Comparison of ENCODE assay signal across 29 cellular contexts in genomic region chr19:1525343-1525742, GRCh38. TPM values are rescaled to one million over a fixed set of nuclear protein-coding genes. Genes with fewer than 3 reads are reported as not detected.
DNase-seq lines count a peak whose midpoint lies in the region; ATAC-seq, FAIRE-seq and TF ChIP-seq lines count a peak whose summit lies in the region.
"Had no signal": no experiment of that assay in that cellular context is flagged by ENCODE, and none has a peak within 500 bp of the region (broad histone marks: within the 10 kb centered on the region; RNA-seq: fewer than 3 reads in every experiment).

No MANE protein-coding gene starts in this region.

- TF ChIP-seq CTCF in HepG2 (CRISPR knock-in tag; IDR thresholded peaks at IDR 0.05), result 0 out of 2 replicates have a peak, but pooled peaks have one; percentile 13
- TF ChIP-seq CTCF in right lobe of liver (IDR thresholded peaks at IDR 0.05), result no peak
- no peak for TF ChIP-seq CTCF in WTC11 (IDR thresholded peaks at IDR 0.05)
- no peak for TF ChIP-seq CTCF in osteoblast (IDR thresholded peaks at IDR 0.05; ENCODE audit: extremely low read depth, low read depth, low read length)

- H4K20me1 ChIP-seq in HepG2 (ENCODE audit: insufficient read depth, low read length), result no peaks in the 10 kb centered on the region
- no peaks in the 10 kb centered on the region for H4K20me1 ChIP-seq in osteoblast (ENCODE audit: insufficient read depth, low read length)

- H3K9me3 Mint-ChIP-seq in WTC11, result no peaks in the 10 kb centered on the region
- H3K9me3 Mint-ChIP-seq: CD4-positive, alpha-beta T cell; T-helper 1 cell treated with Interleukin-12 subunit alpha and Interleukin-12 subunit beta and Interleukin-4 antibody, amounts not matched to agents 30 μg/mL and 1 μg/mL, for 36 hours had no signal

- H3K4me2 ChIP-seq in HepG2 (ENCODE audit: low read depth, low read length) (no peak overlapping the region), osteoblast (ENCODE audit: insufficient read depth, low read length) (no peak overlapping the region)
- H3K4me2 ChIP-seq: BLaER1 treated with 17β-estradiol and CSF1 and Interleukin-3, amounts not matched to agents 10 nM and 100 nM; KMS-11 had no signal

- TF ChIP-seq RAD21 in HepG2 (CRISPR knock-in tag; IDR thresholded peaks at IDR 0.05), result no peak

- H3K4me3 ChIP-seq in HepG2 (replicated peaks in 1 of 3; ENCODE audit: insufficient read depth in 1 of 3, low read depth in 2 of 3, low read length in 3 of 3), result no peak overlapping the region
- H3K4me3 ChIP-seq in right lobe of liver, result no peak overlapping the region
- no peak overlapping the region for H3K4me3 ChIP-seq in osteoblast (ENCODE audit: insufficient read depth, low read length)
- H3K4me3 ChIP-seq: BLaER1 treated with 17β-estradiol and CSF1 and Interleukin-3, amounts not matched to agents 10 nM and 100 nM had no signal

- 16% methylated on average over 15 of the region's 31 CpGs for WGBS in HepG2 (ENCODE audit: low lambda C conversion rate)
- no CpG with 5 or more reads among the region's 31 CpGs for WGBS in right lobe of liver (ENCODE audit: insufficient coverage, low coverage, low lambda C conversion rate, missing lambda C conversion rate)

- no TSS peak for BruUV-seq in HepG2 (replicated peaks; lab: Mats Ljungman, UMichigan)

- no peak for DNase-seq in HepG2 (ENCODE audit: low spot score)
- no peak for DNase-seq in right lobe of liver
- DNase-seq in WTC11 (ENCODE audit: low spot score), result no peak
- DNase-seq in osteoblast (ENCODE audit: insufficient read length, low spot score, missing footprints), result peak; percentile 81
- DNase-seq in D341Med (ENCODE audit: low spot score), result no peak
- DNase-seq: AML-193; CD4-positive, alpha-beta T cell; DMS53; IMR-90; NCI-H1048; NCI-H1417 treated with DMSO at 0.1 percent for 48 hours; NCI-H1694 treated with DMSO at 0.1 percent for 48 hours; NCI-H2081 treated with DMSO at 0.1 percent for 48 hours; NCI-H2171; NCI-H226; NCI-H510A; NCI-H69; SHP77 treated with DMSO at 0.1 percent for 48 hours; SW 1271 had no signal

- no peaks in the 10 kb centered on the region for H3K36me3 ChIP-seq in HepG2 (replicated peaks in 1 of 2; ENCODE audit: control insufficient read depth in 1 of 2, insufficient read depth in 2 of 2, low read length in 2 of 2)
- no peaks in the 10 kb centered on the region for H3K36me3 ChIP-seq in right lobe of liver
- H3K36me3 ChIP-seq in osteoblast (ENCODE audit: insufficient read depth, low read length), result no peaks in the 10 kb centered on the region
- H3K36me3 ChIP-seq: BLaER1 treated with 17β-estradiol and CSF1 and Interleukin-3, amounts not matched to agents 10 nM and 100 nM had no signal

- H2AFZ ChIP-seq in HepG2 (ENCODE audit: low read length), result no peak overlapping the region
- no peak overlapping the region for H2AFZ ChIP-seq in osteoblast (ENCODE audit: low read length)

- POLR2A ChIA-PET in HepG2 (lab: Yijun Ruan, JAX), result no interaction called here
- POLR2A ChIA-PET in WTC11 (lab: Charles Lee), result no interaction called here

- H3K9me3 ChIP-seq in HepG2 (ENCODE audit: low read length) (no peaks in the 10 kb centered on the region), right lobe of liver (no peaks in the 10 kb centered on the region), osteoblast (ENCODE audit: low read depth, low read length) (no peaks in the 10 kb centered on the region)

- H3K27me3 ChIP-seq in HepG2 (ENCODE audit: control insufficient read depth in 1 of 2, insufficient read depth in 2 of 2, low read length in 2 of 2) (peaks cover 30 to 62% of the 10 kb centered on the region in 2 experiments), right lobe of liver (no peaks in the 10 kb centered on the region), osteoblast (ENCODE audit: insufficient read depth, low read length) (peaks cover 31% of the 10 kb centered on the region)

- in situ Hi-C loops in HepG2 (cut with HindIII; ENCODE audit: extremely low pct_ligation_motif_present, low pct_unique_long_range_greater_than_20kb), result no loop called here

- peak overlapping the region; percentile 68 for H3K4me3 Mint-ChIP-seq in WTC11
- H3K4me3 Mint-ChIP-seq: T-helper 1 cell treated with Interleukin-12 subunit alpha and Interleukin-12 subunit beta and Interleukin-4 antibody, amounts not matched to agents 30 μg/mL and 1 μg/mL, for 36 hours had no signal

- H3K27me3 Mint-ChIP-seq in WTC11 (ENCODE audit: low read depth), result peaks cover 48% of the 10 kb centered on the region

- intact Hi-C loops in HepG2 (cut with micrococcal nuclease; ENCODE audit: unreplicated experiment), result no loop called here
- intact Hi-C loops in right lobe of liver (cut with DNase I), result no loop called here

- no peak overlapping the region for H3K27ac ChIP-seq in HepG2 (ENCODE audit: extremely low read length, insufficient read depth, low read length)
- H3K27ac ChIP-seq in right lobe of liver, result no peak overlapping the region
- no peak overlapping the region for H3K27ac ChIP-seq in osteoblast (ENCODE audit: low read depth, low read length)
- H3K27ac ChIP-seq: BLaER1 treated with 17β-estradiol and CSF1 and Interleukin-3, amounts not matched to agents 10 nM and 100 nM; KMS-11; RWPE1 had no signal

- no peak overlapping the region for H3K27ac Mint-ChIP-seq in WTC11
- H3K27ac Mint-ChIP-seq: CD4-positive, alpha-beta T cell; T-helper 1 cell treated with Interleukin-12 subunit alpha and Interleukin-12 subunit beta and Interleukin-4 antibody, amounts not matched to agents 30 μg/mL and 1 μg/mL, for 36 hours had no signal

- no peak for FAIRE-seq in HepG2 (lab: Jason Lieb, UNC)
- FAIRE-seq: A204.1, GM18507 had no signal

- no peaks in the 10 kb centered on the region for H3K79me2 ChIP-seq in HepG2 (ENCODE audit: insufficient read depth, low read length)
- H3K79me2 ChIP-seq in osteoblast (ENCODE audit: insufficient read depth, low read length), result no peaks in the 10 kb centered on the region

- H3K4me1 ChIP-seq in HepG2 (ENCODE audit: insufficient read depth, low read length) (peaks cover 15% of the 10 kb centered on the region), right lobe of liver (no peaks in the 10 kb centered on the region), osteoblast (ENCODE audit: insufficient read depth, low read length) (no peaks in the 10 kb centered on the region)

- H3K4me1 Mint-ChIP-seq in WTC11, result peaks cover 5% of the 10 kb centered on the region

- ATAC-seq in HepG2, result peak; percentile 9
- no peak for ATAC-seq in right lobe of liver
- ATAC-seq in WTC11, result no peak
- ATAC-seq in GM19035 (IDR thresholded peaks at IDR 0.05; ENCODE audit: unreplicated experiment), result no peak

- H3K9ac ChIP-seq in HepG2 (ENCODE audit: insufficient read depth, low read depth, low read length), result no peak overlapping the region
- H3K9ac ChIP-seq: BLaER1 treated with 17β-estradiol and CSF1 and Interleukin-3, amounts not matched to agents 10 nM and 100 nM; KMS-11 had no signal

- H3K36me3 Mint-ChIP-seq in WTC11, result no peaks in the 10 kb centered on the region

- TF ChIP-seq POLR2A in HepG2 (IDR thresholded peaks at IDR 0.05; ENCODE audit: insufficient read depth in 1 of 2, low read depth in 2 of 2, low read length in 2 of 2), result no peak
- no peak for TF ChIP-seq POLR2A in right lobe of liver (IDR thresholded peaks at IDR 0.05)

- CTCF ChIA-PET in HepG2 (lab: Yijun Ruan, JAX; ENCODE audit: low intra/inter-chr PET ratio, low total read pairs), result no interaction called here
- CTCF ChIA-PET in WTC11 (lab: Charles Lee), result interaction anchor here (1.2 kb wide), 1 partner anchor 21 kb away, joined by 4 read pairs; no protein-coding TSS in a partner anchor

- TF ChIP-seq EP300 in HepG2 (IDR thresholded peaks at IDR 0.05; ENCODE audit: low read depth in 2 of 2, low read length in 2 of 2) (no peak), HepG2 (CRISPR knock-in tag; IDR thresholded peaks at IDR 0.05; ENCODE audit: borderline replicate concordance) (no peak)

RNA-seq across cellular contexts. Expression of gene PLK5, which starts 1.5 kb away (rescaled TPM):
- total RNA-seq in HepG2 (2016; rRNA removed; fragmentation: Illumina TruSeq; extraction: Trizol), result not detected in 2 replicates
- not detected in 2 replicates for total RNA-seq in HepG2 (2016; cell fraction: cytosol; rRNA removed; fragmentation: Illumina TruSeq; extraction: Trizol; ENCODE audit: low read depth)
- not detected in 2 replicates for total RNA-seq in HepG2 (2016; cell fraction: insoluble cytoplasmic fraction; rRNA removed; fragmentation: Illumina TruSeq; extraction: Trizol)
- not detected in 2 replicates for total RNA-seq in HepG2 (2016; cell fraction: membrane; rRNA removed; fragmentation: Illumina TruSeq; extraction: Trizol)
- not detected in 2 replicates for total RNA-seq in HepG2 (2016; cell fraction: nucleus; rRNA removed; fragmentation: Illumina TruSeq; extraction: Trizol)
- polyA plus RNA-seq in HepG2 (2011; rRNA removed), result not detected in 2 replicates
- polyA plus RNA-seq in HepG2 (2011; cell fraction: cytosol; rRNA removed), result not detected in 2 replicates
- not detected in 2 replicates for polyA plus RNA-seq in HepG2 (2011; cell fraction: nucleus; rRNA removed)
- polyA plus RNA-seq in HepG2 (2012), result not detected in 2 replicates
- polyA plus RNA-seq in HepG2 (2016; cell fraction: cytosol; fragmentation: Illumina TruSeq; extraction: Trizol; ENCODE audit: low read depth), result not detected in 2 replicates
- polyA plus RNA-seq in HepG2 (2016; cell fraction: insoluble cytoplasmic fraction; fragmentation: Illumina TruSeq; extraction: Trizol; ENCODE audit: low read depth), result not detected in 2 replicates
- not detected in 2 replicates for polyA plus RNA-seq in HepG2 (2016; cell fraction: membrane; fragmentation: Illumina TruSeq; extraction: Trizol; ENCODE audit: low read depth)
- 0.21 TPM in 1 of 2 replicates, not detected in the other for polyA plus RNA-seq in HepG2 (2016; cell fraction: nucleus; fragmentation: Illumina TruSeq; extraction: Trizol; ENCODE audit: insufficient read depth, low read depth)
- polyA minus RNA-seq in HepG2 (2011; rRNA and poly(A)+ RNA removed; ENCODE audit: low replicate concordance), result not detected in 2 replicates
- polyA minus RNA-seq in HepG2 (2011; cell fraction: cytosol; rRNA and poly(A)+ RNA removed), result not detected in 2 replicates
- polyA minus RNA-seq in HepG2 (2011; cell fraction: nucleus; rRNA and poly(A)+ RNA removed), result not detected in 2 replicates
- total RNA-seq in right lobe of liver, result not detected
- total RNA-seq in WTC11 (2021), result 0.60 to 1.4 TPM (median 0.62 TPM) in 3 replicates
- under 0.01 TPM in 1 of 2 replicates, not detected in the other for total RNA-seq in osteoblast
- total RNA-seq: Daoy, G401, H4, IMR-90 had no signal
- polyA plus RNA-seq: IMR-90 had no signal

RNA-seq across cellular contexts. Expression of gene ADAMTSL5, which starts 12.5 kb away (rescaled TPM):
- total RNA-seq in HepG2 (2016; rRNA removed; fragmentation: Illumina TruSeq; extraction: Trizol), result 0.24 and 0.60 TPM in 2 replicates
- 0.35 and 0.81 TPM in 2 replicates for total RNA-seq in HepG2 (2016; cell fraction: cytosol; rRNA removed; fragmentation: Illumina TruSeq; extraction: Trizol; ENCODE audit: low read depth)
- total RNA-seq in HepG2 (2016; cell fraction: insoluble cytoplasmic fraction; rRNA removed; fragmentation: Illumina TruSeq; extraction: Trizol), result 0.25 and 0.41 TPM in 2 replicates
- total RNA-seq in HepG2 (2016; cell fraction: membrane; rRNA removed; fragmentation: Illumina TruSeq; extraction: Trizol), result 0.17 and 0.56 TPM in 2 replicates
- 0.41 and 0.78 TPM in 2 replicates for total RNA-seq in HepG2 (2016; cell fraction: nucleus; rRNA removed; fragmentation: Illumina TruSeq; extraction: Trizol)
- 2.7 and 3.8 TPM in 2 replicates for polyA plus RNA-seq in HepG2 (2011; rRNA removed)
- polyA plus RNA-seq in HepG2 (2011; cell fraction: cytosol; rRNA removed), result 1.9 and 2.1 TPM in 2 replicates
- 13.4 and 15.1 TPM in 2 replicates for polyA plus RNA-seq in HepG2 (2011; cell fraction: nucleus; rRNA removed)
- polyA plus RNA-seq in HepG2 (2012), result 0.63 and 1.1 TPM in 2 replicates
- polyA plus RNA-seq in HepG2 (2016; cell fraction: cytosol; fragmentation: Illumina TruSeq; extraction: Trizol; ENCODE audit: low read depth), result 0.43 and 0.55 TPM in 2 replicates
- polyA plus RNA-seq in HepG2 (2016; cell fraction: insoluble cytoplasmic fraction; fragmentation: Illumina TruSeq; extraction: Trizol; ENCODE audit: low read depth), result 0.76 and 0.82 TPM in 2 replicates
- 0.43 and 0.80 TPM in 2 replicates for polyA plus RNA-seq in HepG2 (2016; cell fraction: membrane; fragmentation: Illumina TruSeq; extraction: Trizol; ENCODE audit: low read depth)
- polyA plus RNA-seq in HepG2 (2016; cell fraction: nucleus; fragmentation: Illumina TruSeq; extraction: Trizol; ENCODE audit: insufficient read depth, low read depth), result 2.4 and 2.9 TPM in 2 replicates
- 1.8 and 6.0 TPM in 2 replicates for polyA minus RNA-seq in HepG2 (2011; rRNA and poly(A)+ RNA removed; ENCODE audit: low replicate concordance)
- polyA minus RNA-seq in HepG2 (2011; cell fraction: cytosol; rRNA and poly(A)+ RNA removed), result 0.79 and 1.8 TPM in 2 replicates
- 1.2 and 1.7 TPM in 2 replicates for polyA minus RNA-seq in HepG2 (2011; cell fraction: nucleus; rRNA and poly(A)+ RNA removed)
- total RNA-seq in right lobe of liver, result 1 to 10 TPM; 1.8 to 6.9 (median 4.5) TPM
- total RNA-seq in WTC11 (2021), result 0.55 to 1.9 TPM (median 1.5 TPM) in 3 replicates
- total RNA-seq in osteoblast, result 0.29 and 1.1 TPM in 2 replicates

RNA-seq across cellular contexts. Expression of gene REEP6, which starts 34.4 kb away (rescaled TPM):
- total RNA-seq in HepG2 (2016; rRNA removed; fragmentation: Illumina TruSeq; extraction: Trizol), result 15.6 and 28.8 TPM in 2 replicates
- 21.2 and 31.3 TPM in 2 replicates for total RNA-seq in HepG2 (2016; cell fraction: cytosol; rRNA removed; fragmentation: Illumina TruSeq; extraction: Trizol; ENCODE audit: low read depth)
- total RNA-seq in HepG2 (2016; cell fraction: insoluble cytoplasmic fraction; rRNA removed; fragmentation: Illumina TruSeq; extraction: Trizol), result 13.3 and 31.5 TPM in 2 replicates
- 21.8 and 29.6 TPM in 2 replicates for total RNA-seq in HepG2 (2016; cell fraction: membrane; rRNA removed; fragmentation: Illumina TruSeq; extraction: Trizol)
- total RNA-seq in HepG2 (2016; cell fraction: nucleus; rRNA removed; fragmentation: Illumina TruSeq; extraction: Trizol), result 22.0 and 24.7 TPM in 2 replicates
- 10.0 and 17.3 TPM in 2 replicates for polyA plus RNA-seq in HepG2 (2011; rRNA removed)
- polyA plus RNA-seq in HepG2 (2011; cell fraction: cytosol; rRNA removed), result 10.9 and 13.3 TPM in 2 replicates
- 15.2 and 19.3 TPM in 2 replicates for polyA plus RNA-seq in HepG2 (2011; cell fraction: nucleus; rRNA removed)
- polyA plus RNA-seq in HepG2 (2012), result 31.7 and 32.2 TPM in 2 replicates
- polyA plus RNA-seq in HepG2 (2016; cell fraction: cytosol; fragmentation: Illumina TruSeq; extraction: Trizol; ENCODE audit: low read depth), result 40.3 and 49.6 TPM in 2 replicates
- polyA plus RNA-seq in HepG2 (2016; cell fraction: insoluble cytoplasmic fraction; fragmentation: Illumina TruSeq; extraction: Trizol; ENCODE audit: low read depth), result 23.2 and 29.9 TPM in 2 replicates
- polyA plus RNA-seq in HepG2 (2016; cell fraction: membrane; fragmentation: Illumina TruSeq; extraction: Trizol; ENCODE audit: low read depth), result 43.0 and 49.7 TPM in 2 replicates
- 65.9 and 70.0 TPM in 2 replicates for polyA plus RNA-seq in HepG2 (2016; cell fraction: nucleus; fragmentation: Illumina TruSeq; extraction: Trizol; ENCODE audit: insufficient read depth, low read depth)
- 7.1 and 14.8 TPM in 2 replicates for polyA minus RNA-seq in HepG2 (2011; rRNA and poly(A)+ RNA removed; ENCODE audit: low replicate concordance)
- 12.4 and 14.4 TPM in 2 replicates for polyA minus RNA-seq in HepG2 (2011; cell fraction: cytosol; rRNA and poly(A)+ RNA removed)
- 3.5 and 3.6 TPM in 2 replicates for polyA minus RNA-seq in HepG2 (2011; cell fraction: nucleus; rRNA and poly(A)+ RNA removed)
- 100 to 1,000 TPM; 113 to 218 (median 177) TPM for total RNA-seq in right lobe of liver
- total RNA-seq in WTC11 (2021), result 17.0 to 19.5 TPM (median 19.1 TPM) in 3 replicates
- 1.2 and 1.8 TPM in 2 replicates for total RNA-seq in osteoblast

RNA-seq across cellular contexts. Expression of gene PCSK4, which starts 35.2 kb away (rescaled TPM):
- total RNA-seq in HepG2 (2016; rRNA removed; fragmentation: Illumina TruSeq; extraction: Trizol), result 0.52 and 2.0 TPM in 2 replicates
- total RNA-seq in HepG2 (2016; cell fraction: cytosol; rRNA removed; fragmentation: Illumina TruSeq; extraction: Trizol; ENCODE audit: low read depth), result 0.91 and 1.2 TPM in 2 replicates
- total RNA-seq in HepG2 (2016; cell fraction: insoluble cytoplasmic fraction; rRNA removed; fragmentation: Illumina TruSeq; extraction: Trizol), result 1.1 and 1.5 TPM in 2 replicates
- total RNA-seq in HepG2 (2016; cell fraction: membrane; rRNA removed; fragmentation: Illumina TruSeq; extraction: Trizol), result 1.5 and 2.0 TPM in 2 replicates
- 1.7 and 3.6 TPM in 2 replicates for total RNA-seq in HepG2 (2016; cell fraction: nucleus; rRNA removed; fragmentation: Illumina TruSeq; extraction: Trizol)
- 2.7 and 3.1 TPM in 2 replicates for polyA plus RNA-seq in HepG2 (2011; rRNA removed)
- polyA plus RNA-seq in HepG2 (2011; cell fraction: cytosol; rRNA removed), result 0.73 and 1.2 TPM in 2 replicates
- polyA plus RNA-seq in HepG2 (2011; cell fraction: nucleus; rRNA removed), result 62.7 and 100 TPM in 2 replicates
- 2.9 and 3.0 TPM in 2 replicates for polyA plus RNA-seq in HepG2 (2012)
- polyA plus RNA-seq in HepG2 (2016; cell fraction: cytosol; fragmentation: Illumina TruSeq; extraction: Trizol; ENCODE audit: low read depth), result 0.60 and 0.88 TPM in 2 replicates
- 0.61 and 1.1 TPM in 2 replicates for polyA plus RNA-seq in HepG2 (2016; cell fraction: insoluble cytoplasmic fraction; fragmentation: Illumina TruSeq; extraction: Trizol; ENCODE audit: low read depth)
- 1.2 TPM in 2 replicates for polyA plus RNA-seq in HepG2 (2016; cell fraction: membrane; fragmentation: Illumina TruSeq; extraction: Trizol; ENCODE audit: low read depth)
- 11.8 and 12.9 TPM in 2 replicates for polyA plus RNA-seq in HepG2 (2016; cell fraction: nucleus; fragmentation: Illumina TruSeq; extraction: Trizol; ENCODE audit: insufficient read depth, low read depth)
- 0.84 and 1.6 TPM in 2 replicates for polyA minus RNA-seq in HepG2 (2011; rRNA and poly(A)+ RNA removed; ENCODE audit: low replicate concordance)
- polyA minus RNA-seq in HepG2 (2011; cell fraction: cytosol; rRNA and poly(A)+ RNA removed), result 0.88 and 1.6 TPM in 2 replicates
- 1.7 and 4.6 TPM in 2 replicates for polyA minus RNA-seq in HepG2 (2011; cell fraction: nucleus; rRNA and poly(A)+ RNA removed)
- 1 to 10 TPM; 2.0 to 8.0 (median 3.6) TPM for total RNA-seq in right lobe of liver
- 18.6 to 22.4 TPM (median 21.5 TPM) in 3 replicates for total RNA-seq in WTC11 (2021)
- 1.4 and 2.4 TPM in 2 replicates for total RNA-seq in osteoblast

RNA-seq across cellular contexts. Expression of gene MEX3D, which starts 42.8 kb away (rescaled TPM):
- total RNA-seq in HepG2 (2016; rRNA removed; fragmentation: Illumina TruSeq; extraction: Trizol), result 10.2 and 17.1 TPM in 2 replicates
- 10.6 and 10.7 TPM in 2 replicates for total RNA-seq in HepG2 (2016; cell fraction: cytosol; rRNA removed; fragmentation: Illumina TruSeq; extraction: Trizol; ENCODE audit: low read depth)
- 10.3 and 17.0 TPM in 2 replicates for total RNA-seq in HepG2 (2016; cell fraction: insoluble cytoplasmic fraction; rRNA removed; fragmentation: Illumina TruSeq; extraction: Trizol)
- total RNA-seq in HepG2 (2016; cell fraction: membrane; rRNA removed; fragmentation: Illumina TruSeq; extraction: Trizol), result 27.7 and 29.2 TPM in 2 replicates
- total RNA-seq in HepG2 (2016; cell fraction: nucleus; rRNA removed; fragmentation: Illumina TruSeq; extraction: Trizol), result 4.7 and 6.4 TPM in 2 replicates
- polyA plus RNA-seq in HepG2 (2011; rRNA removed), result 3.6 and 5.8 TPM in 2 replicates
- 5.0 and 10.1 TPM in 2 replicates for polyA plus RNA-seq in HepG2 (2011; cell fraction: cytosol; rRNA removed)
- polyA plus RNA-seq in HepG2 (2011; cell fraction: nucleus; rRNA removed), result 6.6 and 7.0 TPM in 2 replicates
- 5.7 and 7.1 TPM in 2 replicates for polyA plus RNA-seq in HepG2 (2012)
- polyA plus RNA-seq in HepG2 (2016; cell fraction: cytosol; fragmentation: Illumina TruSeq; extraction: Trizol; ENCODE audit: low read depth), result 9.6 and 10.4 TPM in 2 replicates
- polyA plus RNA-seq in HepG2 (2016; cell fraction: insoluble cytoplasmic fraction; fragmentation: Illumina TruSeq; extraction: Trizol; ENCODE audit: low read depth), result 15.4 and 15.7 TPM in 2 replicates
- 19.9 and 23.7 TPM in 2 replicates for polyA plus RNA-seq in HepG2 (2016; cell fraction: membrane; fragmentation: Illumina TruSeq; extraction: Trizol; ENCODE audit: low read depth)
- 10.8 and 12.5 TPM in 2 replicates for polyA plus RNA-seq in HepG2 (2016; cell fraction: nucleus; fragmentation: Illumina TruSeq; extraction: Trizol; ENCODE audit: insufficient read depth, low read depth)
- 6.0 and 19.1 TPM in 2 replicates for polyA minus RNA-seq in HepG2 (2011; rRNA and poly(A)+ RNA removed; ENCODE audit: low replicate concordance)
- 19.3 and 20.6 TPM in 2 replicates for polyA minus RNA-seq in HepG2 (2011; cell fraction: cytosol; rRNA and poly(A)+ RNA removed)
- 3.0 TPM in 2 replicates for polyA minus RNA-seq in HepG2 (2011; cell fraction: nucleus; rRNA and poly(A)+ RNA removed)
- 10 to 100 TPM in 3 of 6 experiments, 1 to 10 TPM in 3; 6.7 to 16.6 (median 10.3) TPM for total RNA-seq in right lobe of liver
- total RNA-seq in WTC11 (2021), result 69.5 to 80.5 TPM (median 78.2 TPM) in 3 replicates
- 38.0 and 47.0 TPM in 2 replicates for total RNA-seq in osteoblast

Comparison
In these comparisons a context has a peak if more than half of its experiments do, and no peak if none do; other contexts are left out.
1. Of the 50 proteins assayed by ChIP-seq in both HepG2 and WTC11: peak only in HepG2: CTCF; only in WTC11: none; in both: none; in neither: 49.